ENCODE assay signal across 8 cellular contexts in the genomic region with DNA sequence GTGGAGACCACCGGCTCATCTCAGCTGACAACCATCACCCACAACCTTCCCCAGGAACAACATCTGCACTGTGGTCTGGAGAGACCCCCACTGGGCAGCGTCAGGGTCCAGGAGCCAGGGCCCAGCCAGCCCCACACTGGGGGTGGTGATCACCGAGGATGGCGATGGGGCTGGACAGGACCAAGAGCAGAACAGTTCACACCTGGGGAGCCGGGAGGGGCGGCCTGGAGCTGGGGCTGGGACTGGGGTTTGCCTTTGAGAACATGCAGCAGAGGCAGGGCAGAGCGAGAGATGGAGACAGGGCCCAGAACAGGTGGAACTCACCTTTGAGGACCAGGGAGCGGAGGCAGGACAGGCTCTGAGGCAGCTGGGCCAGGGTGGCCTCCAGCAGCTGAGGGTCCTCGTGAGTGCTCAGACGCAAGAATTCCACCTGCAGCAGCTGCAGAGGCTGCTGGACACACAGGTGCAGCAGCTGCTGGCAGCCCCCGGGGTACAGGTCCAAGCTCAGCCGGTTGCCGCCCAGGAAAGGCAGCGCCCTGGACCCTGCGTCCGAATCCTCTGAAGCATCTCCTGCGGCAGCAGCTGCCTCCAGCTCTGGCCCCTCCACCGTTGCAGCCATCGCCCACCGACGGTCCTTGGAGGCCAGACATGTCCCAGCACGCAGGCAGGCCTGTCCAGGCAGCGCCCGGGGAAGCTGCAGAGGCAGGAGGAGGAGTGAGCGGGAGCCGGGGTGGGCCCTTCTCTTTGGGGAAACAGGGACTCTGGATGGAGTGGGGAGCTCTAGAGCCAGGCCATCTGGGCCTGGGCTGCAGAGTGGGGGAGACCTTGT. TPM values are rescaled to one million over a fixed set of nuclear protein-coding genes. Genes with fewer than 3 reads are reported as not detected.
DNase-seq lines count a peak whose midpoint lies in the region; ATAC-seq and TF ChIP-seq lines count a peak whose summit lies in the region.

No MANE protein-coding gene starts in this region.

- H3K4me3 Mint-ChIP-seq in stimulated activated naive CD8-positive, alpha-beta T cell treated with anti-CD3 and anti-CD28 coated beads, Interleukin-15, Interleukin-2, amounts not matched to agents 100 ng/mL and 50 ng/mL, for 24 hours, result peak overlapping the region; percentile 80
- H3K4me3 Mint-ChIP-seq in activated B cell treated with CpG ODN at 0.5 μM for 24 hours, result peak overlapping the region; percentile 68

- CTCF ChIA-PET in activated B cell treated with CpG ODN at 0.5 μM for 24 hours (lab: Charles Lee), result no interaction called here

- H3K9me3 ChIP-seq in vagina (no peaks in the 10 kb centered on the region), uterus (no peaks in the 10 kb centered on the region)

- H3K27me3 ChIP-seq in layer of hippocampus (ENCODE audit: control insufficient read depth, insufficient read depth, low read length) (no peaks in the 10 kb centered on the region), vagina (no peaks in the 10 kb centered on the region), uterus (no peaks in the 10 kb centered on the region)

- intact Hi-C loops in activated B cell treated with CpG ODN at 0.5 μM for 24 hours (cut with micrococcal nuclease) (loop anchor here (2.0 kb wide), 1 partner anchor 267 kb away; the partner anchor contains the start of gene LRRC56), vagina (cut with DNase I) (no loop called here), uterus (cut with DNase I; ENCODE audit: low total_unique reads) (no loop called here)

- peak overlapping the region; percentile 82 for H3K27ac ChIP-seq in layer of hippocampus (ENCODE audit: low read depth, low read length)
- peak overlapping the region; percentile 88 for H3K27ac ChIP-seq in vagina
- peak overlapping the region in 1 of 2 donors; percentile 84 for H3K27ac ChIP-seq in uterus

- no peak for TF ChIP-seq CTCF in activated B cell treated with CpG ODN at 0.5 μM for 24 hours (IDR thresholded peaks at IDR 0.05)
- no peak for TF ChIP-seq CTCF in vagina (IDR thresholded peaks at IDR 0.05)
- no peak for TF ChIP-seq CTCF in uterus (IDR thresholded peaks at IDR 0.05)

- ATAC-seq in stimulated activated naive CD8-positive, alpha-beta T cell treated with anti-CD3 and anti-CD28 coated beads, Interleukin-15, Interleukin-2, amounts not matched to agents 100 U/mL and 50 U/mL, for 24 hours, result no peak
- ATAC-seq in activated B cell treated with CpG ODN at 0.5 μM for 24 hours (ENCODE audit: low read depth) (no peak), HG03095 (IDR thresholded peaks at IDR 0.05; ENCODE audit: unreplicated experiment) (no peak)

- peak overlapping the region; percentile 63 for H3K27ac Mint-ChIP-seq in stimulated activated naive CD8-positive, alpha-beta T cell treated with anti-CD3 and anti-CD28 coated beads, Interleukin-15, Interleukin-2, amounts not matched to agents 100 ng/mL and 50 ng/mL, for 24 hours
- no peak overlapping the region for H3K27ac Mint-ChIP-seq in activated B cell treated with CpG ODN at 0.5 μM for 24 hours

- H3K36me3 ChIP-seq in vagina (peaks cover 0 to 13% of the 10 kb centered on the region in 2 donors), uterus (no peaks in the 10 kb centered on the region)

- TF ChIP-seq POLR2A in vagina (IDR thresholded peaks at IDR 0.05) (no peak), uterus (IDR thresholded peaks at IDR 0.05) (no peak)

- H3K9me3 Mint-ChIP-seq in stimulated activated naive CD8-positive, alpha-beta T cell treated with anti-CD3 and anti-CD28 coated beads, Interleukin-15, Interleukin-2, amounts not matched to agents 100 ng/mL and 50 ng/mL, for 24 hours, result no peaks in the 10 kb centered on the region
- H3K9me3 Mint-ChIP-seq in activated B cell treated with CpG ODN at 0.5 μM for 24 hours, result no peaks in the 10 kb centered on the region

- no peaks in the 10 kb centered on the region for H3K27me3 Mint-ChIP-seq in stimulated activated naive CD8-positive, alpha-beta T cell treated with anti-CD3 and anti-CD28 coated beads, Interleukin-15, Interleukin-2, amounts not matched to agents 100 ng/mL and 50 ng/mL, for 24 hours
- H3K27me3 Mint-ChIP-seq in activated B cell treated with CpG ODN at 0.5 μM for 24 hours, result no peaks in the 10 kb centered on the region

- H3K4me1 Mint-ChIP-seq in stimulated activated naive CD8-positive, alpha-beta T cell treated with anti-CD3 and anti-CD28 coated beads, Interleukin-15, Interleukin-2, amounts not matched to agents 100 ng/mL and 50 ng/mL, for 24 hours (ENCODE audit: low read depth), result peaks cover 25% of the 10 kb centered on the region
- H3K4me1 Mint-ChIP-seq in activated B cell treated with CpG ODN at 0.5 μM for 24 hours, result peaks cover 22% of the 10 kb centered on the region

- POLR2A ChIA-PET in activated B cell treated with CpG ODN at 0.5 μM for 24 hours (lab: Charles Lee), result interaction anchor here (1.1 to 2.3 kb wide), 3 partner anchors 16 to 56 kb away, joined by 3 to 9 read pairs (median 5); partner anchors contain the start of genes PNPLA2 and TALDO1

- no peak for DNase-seq in stimulated activated naive CD8-positive, alpha-beta T cell treated with anti-CD3 and anti-CD28 coated beads, Interleukin-15, Interleukin-2, amounts not matched to agents 100 U/mL and 50 U/mL, for 24 hours
- no peak for DNase-seq in activated B cell treated with CpG ODN at 0.5 μM for 24 hours
- DNase-seq in vagina (ENCODE audit: extremely low spot score in 2 of 2), result no peak
- DNase-seq in GF-D8 (lab: John Stamatoyannopoulos, UW), result no peak
- no peak for DNase-seq in uterus

- H3K4me3 ChIP-seq in vagina (peak overlapping the region; percentile 49 to 54), uterus (peak overlapping the region in 1 of 2 donors; percentile 46)

- no peaks in the 10 kb centered on the region for H3K36me3 Mint-ChIP-seq in stimulated activated naive CD8-positive, alpha-beta T cell treated with anti-CD3 and anti-CD28 coated beads, Interleukin-15, Interleukin-2, amounts not matched to agents 100 ng/mL and 50 ng/mL, for 24 hours (ENCODE audit: low read depth)
- H3K36me3 Mint-ChIP-seq in activated B cell treated with CpG ODN at 0.5 μM for 24 hours (ENCODE audit: low read depth), result peaks cover 4% of the 10 kb centered on the region

- H3K4me1 ChIP-seq in vagina (peaks cover 27% of the 10 kb centered on the region), uterus (peaks cover 0 to 14% of the 10 kb centered on the region in 2 donors)

RNA-seq across cellular contexts. Expression of gene PIDD1, which starts 1.0 kb away (rescaled TPM):
- 21.3 and 25.6 TPM in 2 replicates for total RNA-seq in activated B cell treated with CpG ODN at 0.5 μM for 24 hours
- 16.5 TPM for total RNA-seq in vagina
- total RNA-seq in uterus, result 10 to 100 TPM in 2 of 4 donors, 1 to 10 TPM in 2; 1.3 to 20.2 (median 10.1) TPM

RNA-seq across cellular contexts. Expression of gene RPLP2, which starts 5.8 kb away (rescaled TPM):
- 4,124 and 4,449 TPM in 2 replicates for total RNA-seq in activated B cell treated with CpG ODN at 0.5 μM for 24 hours
- total RNA-seq in vagina, result 1,068 TPM
- total RNA-seq in uterus, result 1,000 to 10,000 TPM in 1 of 4 donors, 100 to 1,000 TPM in 3; 100 to 1,968 (median 496) TPM

RNA-seq across cellular contexts. Expression of gene SLC25A22, which starts 5.9 kb away (rescaled TPM):
- total RNA-seq in activated B cell treated with CpG ODN at 0.5 μM for 24 hours (30.1 and 35.4 TPM in 2 replicates), vagina (10.3 TPM), uterus (10 to 100 TPM in 1 of 4 donors, 1 to 10 TPM in 2, under 1 TPM in 1; 0.29 to 20.8 (median 5.4) TPM)

RNA-seq across cellular contexts. Expression of gene CEND1, which starts 14.1 kb away (rescaled TPM):
- total RNA-seq in activated B cell treated with CpG ODN at 0.5 μM for 24 hours (0.27 and 0.34 TPM in 2 replicates), vagina (1.7 TPM), uterus (under 1 TPM in 1 of 4 donors, not detected in 3; 0.41 TPM)

RNA-seq across cellular contexts. Expression of gene PNPLA2, which starts 14.7 kb away (rescaled TPM):
- total RNA-seq in activated B cell treated with CpG ODN at 0.5 μM for 24 hours, result 52.9 and 53.2 TPM in 2 replicates
- total RNA-seq in vagina, result 103 TPM
- total RNA-seq in uterus, result 10 to 100 TPM; 16.9 to 96.2 (median 37.1) TPM
